Comparison of ENCODE assay signal across 21 cellular contexts in genomic region chr17:78184311-78184710, GRCh38. TPM values are rescaled to one million over a fixed set of nuclear protein-coding genes. Genes with fewer than 3 reads are reported as not detected.
A peak's percentile ranks its signal among the peaks of the same experiment; 100 is the strongest.
DNase-seq lines count a peak whose midpoint lies in the region; ATAC-seq, FAIRE-seq and TF ChIP-seq lines count a peak whose summit lies in the region.
"Had no signal": no experiment of that assay in that cellular context is flagged by ENCODE, and none has a peak within 500 bp of the region (broad histone marks: within the 10 kb centered on the region; RNA-seq: fewer than 3 reads in every experiment).

No MANE protein-coding gene starts in this region.

- H3K4me1 ChIP-seq in astrocyte (ENCODE audit: insufficient read depth, low read length) (peaks cover 3% of the 10 kb centered on the region), mesendoderm (ENCODE audit: control insufficient read depth, low read depth, low read length) (peaks cover 9% of the 10 kb centered on the region), aorta (ENCODE audit: control insufficient read depth in 1 of 2, insufficient read depth in 2 of 2, low read length in 2 of 2) (peaks cover under 1 to 7% of the 10 kb centered on the region in 2 donors)

- no peak for DNase-seq in stimulated activated naive CD8-positive, alpha-beta T cell treated with anti-CD3 and anti-CD28 coated beads, Interleukin-15, Interleukin-2, amounts not matched to agents 100 U/mL and 50 U/mL, for 24 hours
- DNase-seq in astrocyte (ENCODE audit: low read depth) (no peak), mesendoderm (no peak), aorta (peak; percentile 65 to 73), HPDE6-E6E7 (ENCODE audit: extremely low spot score) (no peak), SK-N-DZ (ENCODE audit: low spot score) (no peak), AML-193 (lab: John Stamatoyannopoulos, UW) (no peak)
- DNase-seq: activated CD4-positive, CD25-positive, alpha-beta regulatory T cell; amniotic stem cell; natural killer cell; NCI-H2081; NCI-H524 treated with DMSO at 0.1 percent for 48 hours; retina; RPMI8226; stimulated activated CD4-positive, alpha-beta T cell treated with anti-CD3 and anti-CD28 coated beads, Interleukin-1b, Interleukin-23, amount 100 ng/mL, for 48 hours had no signal

- H3K4me1 Mint-ChIP-seq in stimulated activated naive CD8-positive, alpha-beta T cell treated with anti-CD3 and anti-CD28 coated beads, Interleukin-15, Interleukin-2, amounts not matched to agents 100 ng/mL and 50 ng/mL, for 24 hours (ENCODE audit: low read depth): peaks cover 48% of the 10 kb centered on the region
- H3K4me1 Mint-ChIP-seq in astrocyte (ENCODE audit: low read depth, unreplicated experiment): peaks cover 5% of the 10 kb centered on the region

- H3K23ac ChIP-seq in mesendoderm (ENCODE audit: low read length): peak overlapping the region; percentile 11

- H3K27ac ChIP-seq in astrocyte (ENCODE audit: low read depth, low read length): no peak overlapping the region
- H3K27ac ChIP-seq in mesendoderm (ENCODE audit: low read depth, low read length): no peak overlapping the region
- peak overlapping the region in 1 of 2 donors; percentile 1 for H3K27ac ChIP-seq in aorta (ENCODE audit: low read depth in 1 of 2, low read length in 2 of 2)

- no peak for FAIRE-seq in astrocyte (lab: Jason Lieb, UNC)
- FAIRE-seq: GM18507 had no signal

- no peak for TF ChIP-seq CTCF in astrocyte (IDR thresholded peaks at IDR 0.05; ENCODE audit: insufficient read depth, low read depth, low read length)

- H3K9ac ChIP-seq in astrocyte (ENCODE audit: low read length) (no peak overlapping the region), mesendoderm (ENCODE audit: low read length) (peak overlapping the region; percentile 52)

- H3K36me3 ChIP-seq in astrocyte (ENCODE audit: insufficient read depth, low read length): peaks cover 6% of the 10 kb centered on the region
- H3K36me3 ChIP-seq in mesendoderm (ENCODE audit: control insufficient read depth, insufficient read depth, low read length): peaks cover 14% of the 10 kb centered on the region
- no peaks in the 10 kb centered on the region for H3K36me3 ChIP-seq in aorta (ENCODE audit: control insufficient read depth in 1 of 2, insufficient read depth in 2 of 2, low read length in 1 of 2)

- H2BK120ac ChIP-seq in mesendoderm (ENCODE audit: low read depth, low read length): no peak overlapping the region

- H4K5ac ChIP-seq in mesendoderm (ENCODE audit: low read length): no peak overlapping the region

- H2BK15ac ChIP-seq in mesendoderm (replicated peaks; ENCODE audit: low read depth): no peak overlapping the region

- H3K79me2 ChIP-seq in astrocyte (ENCODE audit: insufficient read depth, low read length) (peaks cover 35% of the 10 kb centered on the region), mesendoderm (ENCODE audit: control insufficient read depth, insufficient read depth, low read length) (peaks cover 31% of the 10 kb centered on the region)

- no CpG with 5 or more reads among the region's 9 CpGs for WGBS in mesendoderm (ENCODE audit: extremely low coverage, insufficient coverage, low lambda C conversion rate)
- WGBS in aorta, 2 donors: 12 to 14% methylated on average over 9 of the region's 9 CpGs

- H3K79me1 ChIP-seq in mesendoderm (ENCODE audit: low read length): peaks cover 17% of the 10 kb centered on the region

- no peak overlapping the region for H4K8ac ChIP-seq in mesendoderm (ENCODE audit: low read depth, low read length)

- H3K9me3 ChIP-seq in astrocyte (ENCODE audit: insufficient read depth, low read depth, low read length) (no peaks in the 10 kb centered on the region), aorta (ENCODE audit: control insufficient read depth, low read length) (no peaks in the 10 kb centered on the region)

- H2BK5ac ChIP-seq in mesendoderm (ENCODE audit: low read length): no peak overlapping the region

- H3K4me2 ChIP-seq in astrocyte (ENCODE audit: low read length) (peak overlapping the region; percentile 100), mesendoderm (ENCODE audit: low read length) (peak overlapping the region; percentile 16)

- H3K4ac ChIP-seq in mesendoderm (ENCODE audit: low read depth, low read length): no peak overlapping the region

- H3K4me3 Mint-ChIP-seq in stimulated activated naive CD8-positive, alpha-beta T cell treated with anti-CD3 and anti-CD28 coated beads, Interleukin-15, Interleukin-2, amounts not matched to agents 100 ng/mL and 50 ng/mL, for 24 hours: peak overlapping the region; percentile 47
- H3K4me3 Mint-ChIP-seq in astrocyte (ENCODE audit: unreplicated experiment): peak overlapping the region; percentile 42
- H3K4me3 Mint-ChIP-seq: natural killer cell had no signal

- peaks cover 47% of the 10 kb centered on the region for H3K36me3 Mint-ChIP-seq in stimulated activated naive CD8-positive, alpha-beta T cell treated with anti-CD3 and anti-CD28 coated beads, Interleukin-15, Interleukin-2, amounts not matched to agents 100 ng/mL and 50 ng/mL, for 24 hours (ENCODE audit: low read depth)
- H3K36me3 Mint-ChIP-seq in astrocyte (ENCODE audit: low read depth, unreplicated experiment): no peaks in the 10 kb centered on the region
- H3K36me3 Mint-ChIP-seq: natural killer cell had no signal

- no peak for ATAC-seq in stimulated activated naive CD8-positive, alpha-beta T cell treated with anti-CD3 and anti-CD28 coated beads, Interleukin-15, Interleukin-2, amounts not matched to agents 100 U/mL and 50 U/mL, for 24 hours
- ATAC-seq in aorta (ENCODE audit: low FRiP score): no peak
- ATAC-seq: esophagus mucosa, natural killer cell had no signal

- no peaks in the 10 kb centered on the region for H3K27me3 Mint-ChIP-seq in stimulated activated naive CD8-positive, alpha-beta T cell treated with anti-CD3 and anti-CD28 coated beads, Interleukin-15, Interleukin-2, amounts not matched to agents 100 ng/mL and 50 ng/mL, for 24 hours
- H3K27me3 Mint-ChIP-seq in astrocyte (ENCODE audit: low read depth, unreplicated experiment): no peaks in the 10 kb centered on the region

- no peak overlapping the region for H3K18ac ChIP-seq in mesendoderm (ENCODE audit: low read length)

- H3K4me3 ChIP-seq in astrocyte (ENCODE audit: insufficient read depth, low read depth, low read length): no peak overlapping the region
- no peak overlapping the region for H3K4me3 ChIP-seq in mesendoderm (ENCODE audit: low read length)
- H3K4me3 ChIP-seq in aorta (ENCODE audit: low read length in 2 of 2): no peak overlapping the region
- H3K4me3 ChIP-seq: lung had no signal

- no peaks in the 10 kb centered on the region for H3K9me3 Mint-ChIP-seq in stimulated activated naive CD8-positive, alpha-beta T cell treated with anti-CD3 and anti-CD28 coated beads, Interleukin-15, Interleukin-2, amounts not matched to agents 100 ng/mL and 50 ng/mL, for 24 hours
- H3K9me3 Mint-ChIP-seq in astrocyte (ENCODE audit: unreplicated experiment): no peaks in the 10 kb centered on the region
- H3K9me3 Mint-ChIP-seq: natural killer cell; T-helper 1 cell treated with Interleukin-12 subunit alpha and Interleukin-12 subunit beta and Interleukin-4 antibody, amounts not matched to agents 30 μg/mL and 1 μg/mL, for 36 hours had no signal

- no peaks in the 10 kb centered on the region for H4K20me1 ChIP-seq in astrocyte (ENCODE audit: insufficient read depth, low read length)

- no peak overlapping the region for H3K56ac ChIP-seq in mesendoderm (ENCODE audit: low read length)

- no peaks in the 10 kb centered on the region for H3K27me3 ChIP-seq in astrocyte (ENCODE audit: insufficient read depth, low read length)
- H3K27me3 ChIP-seq in mesendoderm (ENCODE audit: insufficient read depth, low read length, poor library complexity): no peaks in the 10 kb centered on the region
- H3K27me3 ChIP-seq in aorta (ENCODE audit: control insufficient read depth in 1 of 2, insufficient read depth in 2 of 2, low read length in 1 of 2): no peaks in the 10 kb centered on the region

- H2AK5ac ChIP-seq in mesendoderm (ENCODE audit: low read length): no peak overlapping the region

- no peak overlapping the region for H2AFZ ChIP-seq in astrocyte (ENCODE audit: low read depth, low read length)

- intact Hi-C loops in aorta (cut with DNase I): no loop called here

- H3K27ac Mint-ChIP-seq in stimulated activated naive CD8-positive, alpha-beta T cell treated with anti-CD3 and anti-CD28 coated beads, Interleukin-15, Interleukin-2, amounts not matched to agents 100 ng/mL and 50 ng/mL, for 24 hours: no peak overlapping the region
- no peak overlapping the region for H3K27ac Mint-ChIP-seq in astrocyte (ENCODE audit: unreplicated experiment)
- H3K27ac Mint-ChIP-seq: natural killer cell had no signal

RNA-seq across cellular contexts. Expression of gene TK1, which starts 2.5 kb away (rescaled TPM):
- total RNA-seq in astrocyte (5.2 and 7.5 TPM in 2 replicates), aorta (1 to 10 TPM; 2.4 to 3.8 TPM)
- polyA plus RNA-seq in mesendoderm (2013, experiment 1 of 2): 73.3 TPM
- 72.5 TPM for polyA plus RNA-seq in mesendoderm (2013, experiment 2 of 2)
- polyA plus RNA-seq in aorta: 1 to 10 TPM; 1.1 to 2.7 TPM
- 77.3 and 87.6 TPM in 2 replicates for polyA plus RNA-seq in SK-N-DZ (2014; cell fraction: cytosol; rRNA removed)
- polyA plus RNA-seq in SK-N-DZ (2014; cell fraction: nucleus; rRNA removed): 44.3 and 60.3 TPM in 2 replicates

RNA-seq across cellular contexts. Expression of gene AFMID, which starts 2.9 kb away (rescaled TPM):
- total RNA-seq in astrocyte (48.5 and 53.7 TPM in 2 replicates), aorta (10 to 100 TPM; 18.1 to 36.5 TPM)
- polyA plus RNA-seq in mesendoderm (2013, experiment 1 of 2): 32.8 TPM
- 31.2 TPM for polyA plus RNA-seq in mesendoderm (2013, experiment 2 of 2)
- 10 to 100 TPM; 22.2 to 45.4 TPM for polyA plus RNA-seq in aorta
- polyA plus RNA-seq in SK-N-DZ (2014; cell fraction: cytosol; rRNA removed): 49.4 and 55.0 TPM in 2 replicates
- polyA plus RNA-seq in SK-N-DZ (2014; cell fraction: nucleus; rRNA removed): 43.4 and 56.3 TPM in 2 replicates

RNA-seq across cellular contexts. Expression of gene SYNGR2, which starts 15.9 kb away (rescaled TPM):
- total RNA-seq in astrocyte (75.0 and 82.2 TPM in 2 replicates), aorta (10 to 100 TPM; 67.7 to 69.9 TPM)
- 23.3 TPM for polyA plus RNA-seq in mesendoderm (2013, experiment 1 of 2)
- polyA plus RNA-seq in mesendoderm (2013, experiment 2 of 2): 23.1 TPM
- polyA plus RNA-seq in aorta: 10 to 100 TPM; 49.0 to 91.9 TPM
- 6.6 and 7.1 TPM in 2 replicates for polyA plus RNA-seq in SK-N-DZ (2014; cell fraction: cytosol; rRNA removed)
- polyA plus RNA-seq in SK-N-DZ (2014; cell fraction: nucleus; rRNA removed): 11.0 and 12.7 TPM in 2 replicates

RNA-seq across cellular contexts. Expression of gene BIRC5, which starts 29.7 kb away (rescaled TPM):
- total RNA-seq in astrocyte: 3.3 and 5.8 TPM in 2 replicates
- polyA plus RNA-seq in mesendoderm (2013, experiment 1 of 2): 69.7 TPM
- 68.0 TPM for polyA plus RNA-seq in mesendoderm (2013, experiment 2 of 2)
- 1 to 10 TPM in 1 of 2 donors, under 1 TPM in 1; 0.65 to 2.8 TPM for total RNA-seq in aorta
- polyA plus RNA-seq in aorta: 1 to 10 TPM in 1 of 2 donors, under 1 TPM in 1; 0.10 to 3.4 TPM
- polyA plus RNA-seq in SK-N-DZ (2014; cell fraction: cytosol; rRNA removed): 200 and 212 TPM in 2 replicates
- 123 and 127 TPM in 2 replicates for polyA plus RNA-seq in SK-N-DZ (2014; cell fraction: nucleus; rRNA removed)

RNA-seq across cellular contexts. Expression of gene C17orf99, which starts 38.1 kb away (rescaled TPM):
- total RNA-seq in astrocyte (not detected in 2 replicates), aorta (not detected)
- polyA plus RNA-seq in mesendoderm (2013, experiment 1 of 2): not detected
- not detected for polyA plus RNA-seq in mesendoderm (2013, experiment 2 of 2)
- under 1 TPM in 1 of 2 donors, not detected in 1; 0.13 TPM for polyA plus RNA-seq in aorta
- polyA plus RNA-seq in SK-N-DZ (2014; cell fraction: cytosol; rRNA removed): not detected in 2 replicates
- polyA plus RNA-seq in SK-N-DZ (2014; cell fraction: nucleus; rRNA removed): not detected in 2 replicates
- total RNA-seq: natural killer cell had no signal
- polyA plus RNA-seq: urinary bladder had no signal

Comparison
In these comparisons a context has a peak if more than half of its experiments do, and no peak if none do; other contexts are left out.
1. DNase-seq: peak in aorta (2 of 2); none in stimulated activated naive CD8-positive, alpha-beta T cell treated with anti-CD3 and anti-CD28 coated beads, Interleukin-15, Interleukin-2, amounts not matched to agents 100 U/mL and 50 U/mL, for 24 hours (single experiment), astrocyte (single experiment), mesendoderm (single experiment), HPDE6-E6E7 (single experiment), SK-N-DZ (single experiment) and AML-193 (0 of 2).